Comparison of ENCODE assay signal across 8 cellular contexts in genomic region chr1:87328121-87329050, GRCh38. TPM values are rescaled to one million over a fixed set of nuclear protein-coding genes. Genes with fewer than 3 reads are reported as not detected.
DNase-seq lines count a peak whose midpoint lies in the region; ATAC-seq and TF ChIP-seq lines count a peak whose summit lies in the region.

A gene with protein sequence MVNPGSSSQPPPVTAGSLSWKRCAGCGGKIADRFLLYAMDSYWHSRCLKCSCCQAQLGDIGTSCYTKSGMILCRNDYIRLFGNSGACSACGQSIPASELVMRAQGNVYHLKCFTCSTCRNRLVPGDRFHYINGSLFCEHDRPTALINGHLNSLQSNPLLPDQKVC (plus strand): TSS chr1:87328880. CDS start chr1:87332016, 3,136 bp downstream.

- H3K27me3 ChIP-seq in adipocyte (replicated peaks; ENCODE audit: control insufficient read depth, insufficient read depth, low read length) (no peaks in the 10 kb centered on the region), parathyroid adenoma (ENCODE audit: control insufficient read depth, insufficient read depth, low read length) (no peaks in the 10 kb centered on the region), tibial nerve (no peaks in the 10 kb centered on the region)

- intact Hi-C loops in Right ventricle myocardium superior (cut with DNase I): loop anchor here (5.0 to 10.0 kb wide), 2 partner anchors 629 to 736 kb away; no protein-coding TSS in a partner anchor

- TF ChIP-seq CTCF in GM13976 (IDR thresholded peaks at IDR 0.05; ENCODE audit: borderline replicate concordance, control extremely low read depth, extremely low read depth, insufficient read depth, missing control alignments) (no peak), parathyroid adenoma (IDR thresholded peaks at IDR 0.05) (no peak), tibial nerve (IDR thresholded peaks at IDR 0.05) (peak in 2 of 5 experiments; percentile 53 to 55)

- H3K4me3 ChIP-seq in adipocyte (ENCODE audit: low read length) (peak within 1 kb of the TSS; percentile 84), parathyroid adenoma (ENCODE audit: low read depth, low read length) (peak within 1 kb of the TSS; percentile 96), tibial nerve (peak within 1 kb of the TSS; percentile 79 to 86 (median 84))

- WGBS in tibial nerve, 2 donors: 0 to 1% methylated on average over 22 to 84 of the region's 110 CpGs

- peaks cover 21% of the 10 kb centered on the region for H3K4me1 ChIP-seq in adipocyte (ENCODE audit: control insufficient read depth, insufficient read depth, low read length)
- no peaks in the 10 kb centered on the region for H3K4me1 ChIP-seq in parathyroid adenoma
- peaks cover 0 to 29% (median 11%) of the 10 kb centered on the region in 4 donors for H3K4me1 ChIP-seq in tibial nerve

- H3K4me2 ChIP-seq in parathyroid adenoma (ENCODE audit: low read length): peak within 1 kb of the TSS; percentile 97

- DNase-seq in GM13976 (ENCODE audit: low spot score) (peak; percentile 90), NCI-H1436 treated with DMSO at 0.1 percent for 48 hours (lab: John Stamatoyannopoulos, UW) (peak; percentile 89), T follicular helper cell (ENCODE audit: low read depth) (peak; percentile 69), adipocyte (ENCODE audit: low read depth) (peak; percentile 99), Right ventricle myocardium superior (peak; percentile 97), tibial nerve (ENCODE audit: low spot score in 2 of 2) (peak; percentile 96)

- peak; percentile 32 to 92 for TF ChIP-seq EP300 in tibial nerve (IDR thresholded peaks at IDR 0.05)

- peak within 1 kb of the TSS; percentile 97 for H2AFZ ChIP-seq in parathyroid adenoma

- ATAC-seq in HG02852 (IDR thresholded peaks at IDR 0.05; ENCODE audit: unreplicated experiment) (peak; percentile 82), Right ventricle myocardium superior (ENCODE audit: poor library complexity) (peak; percentile 85)

- peak; percentile 94 for TF ChIP-seq POLR2A in tibial nerve (IDR thresholded peaks at IDR 0.05)

- H3K9me3 ChIP-seq in adipocyte (ENCODE audit: control insufficient read depth, low read length) (no peaks in the 10 kb centered on the region), parathyroid adenoma (ENCODE audit: control insufficient read depth, low read length) (no peaks in the 10 kb centered on the region), tibial nerve (no peaks in the 10 kb centered on the region)

- in situ Hi-C loops in GM13976 (cut with MboI; ENCODE audit: low sequenced_read_pairs, unreplicated experiment): no loop called here

- H3K27ac ChIP-seq in parathyroid adenoma: peak within 1 kb of the TSS; percentile 90
- peak within 1 kb of the TSS; percentile 96 to 99 (median 98) for H3K27ac ChIP-seq in tibial nerve

- H3K9ac ChIP-seq in adipocyte (ENCODE audit: low read length) (peak within 1 kb of the TSS; percentile 98), parathyroid adenoma (peak within 1 kb of the TSS; percentile 87)

- H3K79me2 ChIP-seq in parathyroid adenoma: no peaks in the 10 kb centered on the region

- H3K36me3 ChIP-seq in adipocyte (ENCODE audit: control insufficient read depth, insufficient read depth, low read length, severe bottlenecking): peaks cover 13% of the 10 kb centered on the region
- H3K36me3 ChIP-seq in parathyroid adenoma (ENCODE audit: control insufficient read depth, insufficient read depth, low read length): no peaks in the 10 kb centered on the region
- no peaks in the 10 kb centered on the region for H3K36me3 ChIP-seq in tibial nerve

RNA-seq across cellular contexts. Expression of the gene that starts here (rescaled TPM):
- total RNA-seq in Right ventricle myocardium superior (42.0 TPM), tibial nerve (10 to 100 TPM; 34.7 to 43.2 (median 40.7) TPM)

Comparison
In these comparisons a context has a peak if more than half of its experiments do, and no peak if none do; other contexts are left out.
1. Peak in every context shown above with its lines: DNase-seq, ATAC-seq, H3K4me3 ChIP-seq and H3K27ac ChIP-seq.